In the genomic region with DNA sequence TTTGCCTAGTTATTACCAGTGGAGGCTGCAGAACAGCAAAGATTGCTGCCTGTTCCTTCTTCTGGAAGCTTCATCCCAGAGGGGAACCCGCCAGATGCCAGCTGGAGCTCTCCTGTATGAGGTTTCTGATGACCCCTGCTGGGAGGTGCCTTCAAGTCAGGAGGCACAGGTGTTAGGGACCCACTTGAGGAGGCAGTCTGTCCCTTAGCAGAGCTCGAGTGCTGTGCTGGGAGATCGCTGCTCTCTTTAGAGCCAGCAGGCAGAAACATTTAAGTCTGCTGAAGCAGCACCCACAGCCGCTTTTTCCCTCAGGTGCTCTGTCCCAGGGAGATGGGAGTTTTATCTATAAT, we compare ENCODE assay signal across 8 cellular contexts.
DNase-seq lines count a peak whose midpoint lies in the region; ATAC-seq and TF ChIP-seq lines count a peak whose summit lies in the region.
"Not testable (repeated sequence)": the region's sequence is repeated elsewhere in the genome, so short reads cannot be mapped to it uniquely, and the experiment has no call there.

No MANE protein-coding gene starts in this region.

- no CpG with 5 or more reads among the region's 4 CpGs for WGBS in IMR-90 (ENCODE audit: extremely low coverage in 2 of 2, insufficient read length in 1 of 2), 2 experiments

- dilution Hi-C loops in IMR-90 (cut with HindIII; ENCODE audit: low sequenced_read_pairs, unreplicated experiment): not testable (repeated sequence)

- POLR2A ChIA-PET in IMR-90 (lab: Charles Lee; ENCODE audit: unreplicated experiment): not testable (repeated sequence)

- H3K27ac Mint-ChIP-seq in osteocyte (ENCODE audit: unreplicated experiment): peak overlapping the region; percentile 45

- H3K9ac ChIP-seq in IMR-90 (ENCODE audit: low read depth, low read length): peak overlapping the region; percentile 58
- not testable (repeated sequence) for H3K9ac ChIP-seq in iPS-15b (ENCODE audit: low read depth, low read length)

- 0 out of 2 replicates have a peak overlapping the region, but pooled peaks have one; percentile 39 for H2AK5ac ChIP-seq in IMR-90 (ENCODE audit: low read depth, low read length)

- not testable (repeated sequence) for TF ChIP-seq POLR2A in IMR-90 (IDR thresholded peaks at IDR 0.05; ENCODE audit: low read depth, low read length)

- peak overlapping the region; percentile 57; the same call in 1 of the 2 replicates for H3K4ac ChIP-seq in IMR-90 (ENCODE audit: low read depth, low read length)

- DNase-seq in DMS79 (lab: John Stamatoyannopoulos, UW) (peak; percentile 7), NCI-H2171 treated with DMSO at 0.1 percent for 48 hours (lab: John Stamatoyannopoulos, UW) (peak; percentile 77)
- DNase-seq in IMR-90; RWPE2 (ENCODE audit: low spot score); lower lobe of right lung; osteocyte (ENCODE audit: extremely low spot score, unreplicated experiment): not testable (repeated sequence)

- H3K4me1 ChIP-seq in IMR-90 (ENCODE audit: control insufficient read depth, insufficient read depth, low read length); RWPE2 (ENCODE audit: insufficient read depth, poor library complexity, severe bottlenecking); iPS-15b (ENCODE audit: control insufficient read depth, insufficient read depth, low read length): not testable (repeated sequence)
- peaks cover 11% of the 10 kb centered on the region for H3K4me1 ChIP-seq in lower lobe of right lung

- ATAC-seq in IMR-90 (ENCODE audit: low read depth): not testable (repeated sequence)
- ATAC-seq in RWPE2 (ENCODE audit: low read depth) (peak; percentile 32), lower lobe of right lung (peak in 1 of 2 donors; percentile 9)

- not testable (repeated sequence) for H3K23ac ChIP-seq in IMR-90 (ENCODE audit: low read depth, low read length)

- not testable (repeated sequence) for BruUV-seq in IMR-90 (replicated peaks; lab: Mats Ljungman, UMichigan)

- peaks cover 14% of the 10 kb centered on the region for H3K9me3 Mint-ChIP-seq in osteocyte (ENCODE audit: unreplicated experiment)

- not testable (repeated sequence) for H3K4me3 Mint-ChIP-seq in osteocyte (ENCODE audit: unreplicated experiment)

- H3K14ac ChIP-seq in IMR-90 (replicated peaks; ENCODE audit: low read depth, low read length): 0 out of 2 replicates have a peak overlapping the region, but pooled peaks have one; percentile 10

- H3K27me3 Mint-ChIP-seq in osteocyte (ENCODE audit: unreplicated experiment): not testable (repeated sequence)

- not testable (repeated sequence) for H3K9me3 ChIP-seq in IMR-90 (ENCODE audit: control insufficient read depth, insufficient read depth, low read length); RWPE2 (ENCODE audit: severe bottlenecking); iPS-15b (ENCODE audit: control insufficient read depth, insufficient read depth, low read length)
- H3K9me3 ChIP-seq in lower lobe of right lung: peaks cover 11% of the 10 kb centered on the region

- H3K27me3 ChIP-seq in IMR-90 (ENCODE audit: control insufficient read depth, insufficient read depth, low read length); RWPE2 (ENCODE audit: insufficient read depth, poor library complexity, severe bottlenecking); iPS-15b (ENCODE audit: control insufficient read depth, insufficient read depth, low read length); lower lobe of right lung (ENCODE audit: low read depth): not testable (repeated sequence)

- H4K8ac ChIP-seq in IMR-90 (ENCODE audit: low read depth in 2 of 2, low read length in 2 of 2): peak overlapping the region; percentile 47 to 74; a peak in 2 of 4 replicates

- not testable (repeated sequence) for TF ChIP-seq RAD21 in IMR-90 (IDR thresholded peaks at IDR 0.05; ENCODE audit: low read length)

- H4K20me1 ChIP-seq in IMR-90 (ENCODE audit: insufficient read depth, low read length): not testable (repeated sequence)

- H2AFZ ChIP-seq in IMR-90 (replicated peaks; ENCODE audit: low read length, poor library complexity): not testable (repeated sequence)

- H2AK9ac ChIP-seq in IMR-90 (replicated peaks; ENCODE audit: low read depth, low read length, poor library complexity): not testable (repeated sequence)

- peak overlapping the region; percentile 14; the same call in 1 of the 2 replicates for H2BK120ac ChIP-seq in IMR-90 (ENCODE audit: low read depth, low read length)

- not testable (repeated sequence) for H2BK15ac ChIP-seq in IMR-90 (ENCODE audit: low read depth, low read length)

- intact Hi-C loops in IMR-90 (cut with micrococcal nuclease); lower lobe of right lung (cut with DNase I): not testable (repeated sequence)

- not testable (repeated sequence) for H3K18ac ChIP-seq in IMR-90 (ENCODE audit: low read depth, low read length)

- peaks cover 16% of the 10 kb centered on the region for H3K4me1 Mint-ChIP-seq in osteocyte (ENCODE audit: unreplicated experiment)

- not testable (repeated sequence) for H3K9me1 ChIP-seq in IMR-90 (ENCODE audit: insufficient read depth, low read length)

- not testable (repeated sequence) for H3K36me3 ChIP-seq in IMR-90 (ENCODE audit: control insufficient read depth, insufficient read depth, low read length); RWPE2 (ENCODE audit: low read depth); iPS-15b (ENCODE audit: control insufficient read depth, insufficient read depth, low read length); lower lobe of right lung

- H4K91ac ChIP-seq in IMR-90 (ENCODE audit: insufficient read depth, low read depth, low read length): not testable (repeated sequence)

- H2BK20ac ChIP-seq in IMR-90 (ENCODE audit: low read depth, low read length): not testable (repeated sequence)

- not testable (repeated sequence) for H3K79me1 ChIP-seq in IMR-90 (ENCODE audit: low read depth in 1 of 2, low read length in 2 of 2)

- CTCF ChIA-PET in IMR-90 (lab: Yijun Ruan, JAX): not testable (repeated sequence)

- not testable (repeated sequence) for TF ChIP-seq CTCF in 22Rv1 (IDR thresholded peaks at IDR 0.05); IMR-90 (conservative IDR thresholded peaks at IDR 0.05; ENCODE audit: low read depth, low read length); RWPE2 (IDR thresholded peaks at IDR 0.05; ENCODE audit: poor library complexity, severe bottlenecking); lower lobe of right lung (IDR thresholded peaks at IDR 0.05); osteocyte (IDR thresholded peaks at IDR 0.05)

- peaks cover 14% of the 10 kb centered on the region for H3K36me3 Mint-ChIP-seq in osteocyte (ENCODE audit: unreplicated experiment)

- H3K4me2 ChIP-seq in IMR-90 (ENCODE audit: low read depth, low read length): not testable (repeated sequence)

- H2BK5ac ChIP-seq in IMR-90 (ENCODE audit: low read depth, low read length, poor library complexity, severe bottlenecking): not testable (repeated sequence)

- not testable (repeated sequence) for H3K56ac ChIP-seq in IMR-90 (ENCODE audit: extremely low read depth, insufficient read depth, low read length)

- H4K5ac ChIP-seq in IMR-90 (ENCODE audit: low read depth, low read length): 0 out of 2 replicates have a peak overlapping the region, but pooled peaks have one; percentile 12

- H3K27ac ChIP-seq in 22Rv1 (peak overlapping the region; percentile 56), IMR-90 (ENCODE audit: insufficient read depth, low read length) (0 out of 2 replicates have a peak overlapping the region, but pooled peaks have one; percentile 16)
- not testable (repeated sequence) for H3K27ac ChIP-seq in RWPE2 (ENCODE audit: poor library complexity, severe bottlenecking); lower lobe of right lung

- in situ Hi-C loops in IMR-90 (cut with MboI; ENCODE audit: low sequenced_read_pairs): not testable (repeated sequence)

- H3K4me3 ChIP-seq in IMR-90 (ENCODE audit: insufficient read depth, low read depth, low read length); RWPE2 (ENCODE audit: severe bottlenecking): not testable (repeated sequence)
- H3K4me3 ChIP-seq in iPS-15b (ENCODE audit: low read depth, low read length) (peak overlapping the region; percentile 52), lower lobe of right lung (peak overlapping the region; percentile 13)
